In genomic region chr1:199867601-199868000, GRCh38 we compare ENCODE assay signal across 16 cellular contexts.
DNase-seq lines count a peak whose midpoint lies in the region; FAIRE-seq and TF ChIP-seq lines count a peak whose summit lies in the region.
"Had no signal": no experiment of that assay in that cellular context is flagged by ENCODE, and none has a peak within 500 bp of the region (broad histone marks: within the 10 kb centered on the region; RNA-seq: fewer than 3 reads in every experiment).

No MANE protein-coding gene starts in this region.

- H3K9ac ChIP-seq in astrocyte (ENCODE audit: low read length), result no peak overlapping the region
- H3K9ac ChIP-seq in mesendoderm (ENCODE audit: low read length), result no peak overlapping the region

- no peak overlapping the region for H3K27ac Mint-ChIP-seq in astrocyte (ENCODE audit: unreplicated experiment)
- H3K27ac Mint-ChIP-seq: activated T-cell treated with anti-CD3 and anti-CD28 coated beads, Interleukin-2, amount 50 U/mL, for 72 hours; CD8-positive, alpha-beta memory T cell had no signal

- H3K9me3 ChIP-seq in astrocyte (ENCODE audit: insufficient read depth, low read depth, low read length) (no peaks in the 10 kb centered on the region), thyroid gland (no peaks in the 10 kb centered on the region), SJCRH30 (replicated peaks) (no peaks in the 10 kb centered on the region)
- H3K9me3 ChIP-seq: stomach had no signal

- no peak overlapping the region for H4K5ac ChIP-seq in mesendoderm (ENCODE audit: low read length)

- H3K36me3 ChIP-seq in astrocyte (ENCODE audit: insufficient read depth, low read length), result no peaks in the 10 kb centered on the region
- no peaks in the 10 kb centered on the region for H3K36me3 ChIP-seq in mesendoderm (ENCODE audit: control insufficient read depth, insufficient read depth, low read length)
- H3K36me3 ChIP-seq in thyroid gland, result no peaks in the 10 kb centered on the region
- no peaks in the 10 kb centered on the region for H3K36me3 ChIP-seq in brain microvascular endothelial cell (replicated peaks)
- no peaks in the 10 kb centered on the region for H3K36me3 ChIP-seq in SJCRH30
- H3K36me3 ChIP-seq: stomach had no signal

- no peaks in the 10 kb centered on the region for H3K9me3 Mint-ChIP-seq in astrocyte (ENCODE audit: unreplicated experiment)
- H3K9me3 Mint-ChIP-seq: activated T-cell treated with anti-CD3 and anti-CD28 coated beads, Interleukin-2, amount 50 U/mL, for 72 hours had no signal

- H3K27me3 ChIP-seq in astrocyte (ENCODE audit: insufficient read depth, low read length) (no peaks in the 10 kb centered on the region), mesendoderm (ENCODE audit: insufficient read depth, low read length, poor library complexity) (no peaks in the 10 kb centered on the region), thyroid gland (no peaks in the 10 kb centered on the region), brain microvascular endothelial cell (replicated peaks) (no peaks in the 10 kb centered on the region), SJCRH30 (no peaks in the 10 kb centered on the region)
- H3K27me3 ChIP-seq: stomach had no signal

- no peak overlapping the region for H3K23ac ChIP-seq in mesendoderm (ENCODE audit: low read length)

- H3K27ac ChIP-seq in astrocyte (ENCODE audit: low read depth, low read length) (no peak overlapping the region), mesendoderm (ENCODE audit: low read depth, low read length) (no peak overlapping the region), thyroid gland (no peak overlapping the region), brain microvascular endothelial cell (no peak overlapping the region), SJCRH30 (no peak overlapping the region)
- H3K27ac ChIP-seq: stomach had no signal

- intact Hi-C loops in thyroid gland (cut with DNase I), result no loop called here

- in situ Hi-C loops in brain microvascular endothelial cell (cut with HindIII; ENCODE audit: low pct_ligation_motif_present, low sequenced_read_pairs), result no loop called here

- H3K27me3 Mint-ChIP-seq in astrocyte (ENCODE audit: low read depth, unreplicated experiment), result no peaks in the 10 kb centered on the region

- no peak overlapping the region for H3K4ac ChIP-seq in mesendoderm (ENCODE audit: low read depth, low read length)

- no peaks in the 10 kb centered on the region for H4K20me1 ChIP-seq in astrocyte (ENCODE audit: insufficient read depth, low read length)

- H4K8ac ChIP-seq in mesendoderm (ENCODE audit: low read depth, low read length), result no peak overlapping the region

- DNase-seq in GDM1 (lab: John Stamatoyannopoulos, UW), result peak; percentile 91
- peak; percentile 80 for DNase-seq in NB4 (ENCODE audit: low read depth)
- DNase-seq in astrocyte (ENCODE audit: low read depth), result no peak
- DNase-seq in mesendoderm, result peak; percentile 21
- DNase-seq in thyroid gland, result no peak
- no peak for DNase-seq in brain microvascular endothelial cell
- DNase-seq in NCI-H446 treated with DMSO at 0.1 percent for 48 hours (lab: John Stamatoyannopoulos, UW), result no peak
- DNase-seq in SJCRH30, result no peak
- DNase-seq: activated CD4-positive, alpha-beta T cell treated with anti-CD3 and anti-CD28 coated beads, Interleukin-2, amount 50 U/mL, for 1 hour; activated T-cell treated with anti-CD3 and anti-CD28 coated beads, Interleukin-2, amount 50 U/mL, for 72 hours; CD8-positive, alpha-beta memory T cell; cortex of kidney; NCI-H2171; small intestine; stomach had no signal

- TF ChIP-seq CTCF in NB4 (IDR thresholded peaks at IDR 0.05; ENCODE audit: low read depth, low read length), result no peak
- no peak for TF ChIP-seq CTCF in astrocyte (IDR thresholded peaks at IDR 0.05; ENCODE audit: insufficient read depth, low read depth, low read length)
- no peak for TF ChIP-seq CTCF in thyroid gland (IDR thresholded peaks at IDR 0.05)
- no peak for TF ChIP-seq CTCF in brain microvascular endothelial cell (IDR thresholded peaks at IDR 0.05; ENCODE audit: low read depth, low read length, missing control alignments)

- no peaks in the 10 kb centered on the region for H3K79me2 ChIP-seq in astrocyte (ENCODE audit: insufficient read depth, low read length)
- H3K79me2 ChIP-seq in mesendoderm (ENCODE audit: control insufficient read depth, insufficient read depth, low read length), result no peaks in the 10 kb centered on the region

- peaks cover 5% of the 10 kb centered on the region for H3K4me1 Mint-ChIP-seq in astrocyte (ENCODE audit: low read depth, unreplicated experiment)

- no peak for FAIRE-seq in astrocyte (lab: Jason Lieb, UNC)
- FAIRE-seq: small intestine had no signal

- H3K4me2 ChIP-seq in astrocyte (ENCODE audit: low read length) (no peak overlapping the region), mesendoderm (ENCODE audit: low read length) (no peak overlapping the region)

- peak overlapping the region; percentile 62 for H2AFZ ChIP-seq in astrocyte (ENCODE audit: low read depth, low read length)

- no peak overlapping the region for H3K18ac ChIP-seq in mesendoderm (ENCODE audit: low read length)

- no peak overlapping the region for H3K4me3 Mint-ChIP-seq in astrocyte (ENCODE audit: unreplicated experiment)
- H3K4me3 Mint-ChIP-seq: activated T-cell treated with anti-CD3 and anti-CD28 coated beads, Interleukin-2, amount 50 U/mL, for 72 hours; CD8-positive, alpha-beta memory T cell had no signal

- no peaks in the 10 kb centered on the region for H3K36me3 Mint-ChIP-seq in astrocyte (ENCODE audit: low read depth, unreplicated experiment)
- H3K36me3 Mint-ChIP-seq: CD8-positive, alpha-beta memory T cell had no signal

- 100% methylated on average over 1 of the region's 3 CpGs for WGBS in mesendoderm (ENCODE audit: extremely low coverage, insufficient coverage, low lambda C conversion rate)
- WGBS in thyroid gland, 2 donors, result 58 to 75% methylated on average over 3 of the region's 3 CpGs

- TF ChIP-seq POLR2A in NB4 (IDR thresholded peaks at IDR 0.05; ENCODE audit: extremely low read depth, insufficient read length) (no peak), thyroid gland (IDR thresholded peaks at IDR 0.05) (no peak)

- H3K79me1 ChIP-seq in mesendoderm (ENCODE audit: low read length), result no peaks in the 10 kb centered on the region

- H2AK5ac ChIP-seq in mesendoderm (ENCODE audit: low read length), result no peak overlapping the region

- no peak overlapping the region for H3K56ac ChIP-seq in mesendoderm (ENCODE audit: low read length)

- H3K4me3 ChIP-seq in NB4 (ENCODE audit: low read depth, low read length), result no peak overlapping the region
- no peak overlapping the region for H3K4me3 ChIP-seq in astrocyte (ENCODE audit: insufficient read depth, low read depth, low read length)
- no peak overlapping the region for H3K4me3 ChIP-seq in mesendoderm (ENCODE audit: low read length)
- no peak overlapping the region for H3K4me3 ChIP-seq in thyroid gland (replicated peaks in 1 of 3)
- H3K4me3 ChIP-seq in brain microvascular endothelial cell (ENCODE audit: low read depth, low read length), result no peak overlapping the region
- H3K4me3 ChIP-seq in SJCRH30, result no peak overlapping the region
- H3K4me3 ChIP-seq: lung, stomach had no signal

- H2BK5ac ChIP-seq in mesendoderm (ENCODE audit: low read length), result no peak overlapping the region

- no peak overlapping the region for H2BK15ac ChIP-seq in mesendoderm (replicated peaks; ENCODE audit: low read depth)

- H3K4me1 ChIP-seq in astrocyte (ENCODE audit: insufficient read depth, low read length) (no peaks in the 10 kb centered on the region), mesendoderm (ENCODE audit: control insufficient read depth, low read depth, low read length) (no peaks in the 10 kb centered on the region), thyroid gland (no peaks in the 10 kb centered on the region), SJCRH30 (no peaks in the 10 kb centered on the region)
- H3K4me1 ChIP-seq: stomach had no signal

- no peak overlapping the region for H2BK120ac ChIP-seq in mesendoderm (ENCODE audit: low read depth, low read length)

Comparison
In these comparisons a context has a peak if more than half of its experiments do, and no peak if none do; other contexts are left out.
1. DNase-seq: peak in GDM1 (single experiment), NB4 (single experiment) and mesendoderm (single experiment); none in astrocyte (single experiment), thyroid gland (0 of 2), brain microvascular endothelial cell (single experiment), NCI-H446 treated with DMSO at 0.1 percent for 48 hours (single experiment) and SJCRH30 (0 of 2).